Comparison of ENCODE assay signal across 24 cellular contexts in genomic region chr1:192633533-192634258, GRCh38. TPM values are rescaled to one million over a fixed set of nuclear protein-coding genes. Genes with fewer than 3 reads are reported as not detected.
A peak's percentile ranks its signal among the peaks of the same experiment; 100 is the strongest.
DNase-seq lines count a peak whose midpoint lies in the region; ATAC-seq and TF ChIP-seq lines count a peak whose summit lies in the region.
"Had no signal": no experiment of that assay in that cellular context is flagged by ENCODE, and none has a peak within 500 bp of the region (broad histone marks: within the 10 kb centered on the region; RNA-seq: fewer than 3 reads in every experiment).

No MANE protein-coding gene starts in this region.

- H3K4me1 ChIP-seq in adipocyte (ENCODE audit: control insufficient read depth, insufficient read depth, low read length): peaks cover 22% of the 10 kb centered on the region
- H3K4me1 ChIP-seq in left lung: no peaks in the 10 kb centered on the region
- peaks cover 35% of the 10 kb centered on the region for H3K4me1 ChIP-seq in smooth muscle cell (ENCODE audit: low read depth)
- H3K4me1 ChIP-seq in spleen: no peaks in the 10 kb centered on the region

- DNase-seq in DMS 273 (lab: John Stamatoyannopoulos, UW; ENCODE audit: unreplicated experiment): peak; percentile 4
- no peak for DNase-seq in DMS 273 treated with DMSO at 0.1 percent for 48 hours (lab: John Stamatoyannopoulos, UW)
- peak; percentile 45 for DNase-seq in adipocyte (ENCODE audit: low read depth)
- no peak for DNase-seq in left lung
- DNase-seq in smooth muscle cell (lab: John Stamatoyannopoulos, UW; ENCODE audit: unreplicated experiment): no peak
- DNase-seq in spleen: no peak
- DNase-seq in NCI-H1694 treated with DMSO at 0.1 percent for 48 hours (lab: John Stamatoyannopoulos, UW): no peak
- DNase-seq: activated CD4-positive, alpha-beta T cell treated with anti-CD3 and anti-CD28 coated beads for 48 hours; activated effector memory CD4-positive, alpha-beta T cell treated with Interleukin-2 at 50 U/mL for 16 hours; activated naive CD8-positive, alpha-beta T cell treated with anti-CD3 and anti-CD28 coated beads, Interleukin-2, amount 50 U/mL, for 24 hours; Calu3; dorsolateral prefrontal cortex; H7; left ventricle myocardium superior; MM.1S; NCI-H187; NCI-H446; ovary; stimulated activated CD4-positive, alpha-beta T cell treated with anti-CD3 and anti-CD28 coated beads, Interleukin-2, amount 100 ng/mL, for 48 hours; SW 1271 had no signal

- H4K20me1 ChIP-seq in smooth muscle cell (ENCODE audit: low read depth): no peaks in the 10 kb centered on the region
- H4K20me1 ChIP-seq: BLaER1 had no signal

- H3K9me3 ChIP-seq in adipocyte (ENCODE audit: control insufficient read depth, low read length): no peaks in the 10 kb centered on the region
- H3K9me3 ChIP-seq in left lung: no peaks in the 10 kb centered on the region
- H3K9me3 ChIP-seq in smooth muscle cell (replicated peaks; ENCODE audit: low read depth): no peaks in the 10 kb centered on the region
- no peaks in the 10 kb centered on the region for H3K9me3 ChIP-seq in spleen
- H3K9me3 ChIP-seq: BLaER1, ovary had no signal

- H3F3A ChIP-seq in smooth muscle cell (ENCODE audit: low read depth): peaks cover 21% of the 10 kb centered on the region

- H3K36me3 ChIP-seq in adipocyte (ENCODE audit: control insufficient read depth, insufficient read depth, low read length, severe bottlenecking) (no peaks in the 10 kb centered on the region), left lung (no peaks in the 10 kb centered on the region), smooth muscle cell (ENCODE audit: low read depth) (no peaks in the 10 kb centered on the region), spleen (no peaks in the 10 kb centered on the region)
- H3K36me3 ChIP-seq: BLaER1, ovary had no signal

- no peak for TF ChIP-seq POLR2A in spleen (IDR thresholded peaks at IDR 0.05)

- H3K27me3 ChIP-seq in adipocyte (replicated peaks; ENCODE audit: control insufficient read depth, insufficient read depth, low read length): no peaks in the 10 kb centered on the region
- H3K27me3 ChIP-seq in left lung: no peaks in the 10 kb centered on the region
- H3K27me3 ChIP-seq in smooth muscle cell (ENCODE audit: low read depth): no peaks in the 10 kb centered on the region
- H3K27me3 ChIP-seq in spleen (replicated peaks in 1 of 7): peaks cover 0 to 34% (median 0%) of the 10 kb centered on the region in 7 donors
- H3K27me3 ChIP-seq: BLaER1, ovary had no signal

- 85% methylated on average over 7 of the region's 7 CpGs for WGBS in smooth muscle cell (ENCODE audit: low lambda C conversion rate)
- WGBS in spleen, 5 donors: 83 to 89% (median 88%) methylated on average over 7 of the region's 7 CpGs

- peak overlapping the region; percentile 13 to 22 for H3K27ac ChIP-seq in left lung
- peak overlapping the region; percentile 80 for H3K27ac ChIP-seq in smooth muscle cell (ENCODE audit: low read depth)
- no peak overlapping the region for H3K27ac ChIP-seq in spleen
- H3K27ac ChIP-seq: 22Rv1, BLaER1, dorsolateral prefrontal cortex, ovary had no signal

- no peaks in the 10 kb centered on the region for H3K79me2 ChIP-seq in smooth muscle cell (ENCODE audit: low read depth)

- ATAC-seq in left lung: no peak
- ATAC-seq in HG03135 (IDR thresholded peaks at IDR 0.05; ENCODE audit: unreplicated experiment): no peak
- ATAC-seq: activated naive CD8-positive, alpha-beta T cell treated with anti-CD3 and anti-CD28 coated beads, Interleukin-2, amount 50 U/mL, for 24 hours; left ventricle myocardium superior had no signal

- H2AFZ ChIP-seq in smooth muscle cell (ENCODE audit: low read depth): peak overlapping the region; percentile 79

- H3K4me2 ChIP-seq in smooth muscle cell: peak overlapping the region; percentile 76
- H3K4me2 ChIP-seq: BLaER1 had no signal

- H3K9ac ChIP-seq in adipocyte (ENCODE audit: low read length) (no peak overlapping the region), smooth muscle cell (ENCODE audit: low read depth) (peak overlapping the region; percentile 30)
- H3K9ac ChIP-seq: BLaER1 had no signal

- TF ChIP-seq CTCF in left lung (IDR thresholded peaks at IDR 0.05) (no peak), smooth muscle cell (IDR thresholded peaks at IDR 0.05; ENCODE audit: borderline replicate concordance, insufficient read depth, poor library complexity, severe bottlenecking) (no peak), spleen (IDR thresholded peaks at IDR 0.05 in 8 of 11, conservative IDR thresholded peaks at IDR 0.05 in 3 of 11) (no peak)

- intact Hi-C loops in left lung (cut with DNase I) (no loop called here), spleen (cut with DNase I; ENCODE audit: low total_unique reads) (no loop called here)

- H3K4me3 ChIP-seq in adipocyte (ENCODE audit: low read length) (no peak overlapping the region), left lung (no peak overlapping the region), smooth muscle cell (peak overlapping the region; percentile 10), spleen (no peak overlapping the region)
- H3K4me3 ChIP-seq: BLaER1, dorsolateral prefrontal cortex, ovary had no signal

RNA-seq across cellular contexts. Expression of gene RGS13, which starts 2.3 kb away (rescaled TPM):
- total RNA-seq in left lung (1 to 10 TPM in 1 of 2 donors, under 1 TPM in 1; 0.81 to 1.4 TPM), smooth muscle cell (1.3 TPM in 1 of 2 replicates, not detected in the other), spleen (1 to 10 TPM in 2 of 7 donors, under 1 TPM in 4, not detected in 1; 0.09 to 1.7 (median 0.40) TPM)
- polyA plus RNA-seq in smooth muscle cell (0.27 and 0.45 TPM in 2 replicates), spleen (10 to 100 TPM in 1 of 3 donors, 1 to 10 TPM in 1, under 1 TPM in 1; 0.32 to 13.3 (median 1.3) TPM)
- total RNA-seq: Calu3, epithelial cell of proximal tubule, H7, left ventricle myocardium superior had no signal

RNA-seq across cellular contexts. Expression of gene RGS1, which starts 58.1 kb away (rescaled TPM):
- 10 to 100 TPM in 1 of 2 donors, 1 to 10 TPM in 1; 7.9 to 32.3 TPM for total RNA-seq in left lung
- 224 and 333 TPM in 2 replicates for total RNA-seq in smooth muscle cell
- polyA plus RNA-seq in smooth muscle cell: 88.7 and 119 TPM in 2 replicates
- total RNA-seq in spleen: 100 to 1,000 TPM in 2 of 7 donors, 10 to 100 TPM in 5; 27.0 to 261 (median 83.3) TPM
- 10 to 100 TPM; 15.9 to 73.2 (median 24.0) TPM for polyA plus RNA-seq in spleen
- total RNA-seq: Calu3, epithelial cell of proximal tubule, H7 had no signal

Comparison
In these comparisons a context has a peak if more than half of its experiments do, and no peak if none do; other contexts are left out.
1. DNase-seq: peak in DMS 273 (single experiment) and adipocyte (single experiment); none in DMS 273 treated with DMSO at 0.1 percent for 48 hours (single experiment), left lung (0 of 2), smooth muscle cell (single experiment), spleen (single experiment) and NCI-H1694 treated with DMSO at 0.1 percent for 48 hours (single experiment).
2. H3K27ac ChIP-seq: peak in left lung (2 of 2) and smooth muscle cell (single experiment); none in spleen (0 of 8).